Comparison of ENCODE assay signal across 2 cellular contexts in genomic region chr5:23405316-23406068, GRCh38.
TF ChIP-seq lines count a peak whose summit lies in the region.

No MANE protein-coding gene starts in this region.

TF ChIP-seq in SK-N-SH, 30 proteins besides CTCF, POLR2A, EP300 and RAD21 (continued from another document):
- TF ChIP-seq MEF2A (IDR thresholded peaks at IDR 0.05; ENCODE audit: borderline replicate concordance, low read depth) (no peak), IRF3 (IDR thresholded peaks at IDR 0.05; ENCODE audit: low read depth, low read length) (no peak), ZBTB33 (IDR thresholded peaks at IDR 0.05; ENCODE audit: borderline replicate concordance, low read depth) (no peak), EZH2phosphoT487 (IDR thresholded peaks at IDR 0.05; ENCODE audit: borderline replicate concordance, low read depth) (no peak), FOXM1 (IDR thresholded peaks at IDR 0.05; ENCODE audit: low read depth) (no peak), NFIC (IDR thresholded peaks at IDR 0.05; ENCODE audit: borderline replicate concordance) (no peak), NRF1 (IDR thresholded peaks at IDR 0.05; ENCODE audit: low read depth, low read length) (no peak), USF1 (IDR thresholded peaks at IDR 0.05; ENCODE audit: borderline replicate concordance, low read depth) (no peak), YY1 (IDR thresholded peaks at IDR 0.05; ENCODE audit: low read depth) (no peak), REST (IDR thresholded peaks at IDR 0.05; ENCODE audit: low read depth, low read length) (no peak), USF2 (IDR thresholded peaks at IDR 0.05; ENCODE audit: borderline replicate concordance, low read depth, low read length) (no peak), RXRA (IDR thresholded peaks at IDR 0.05; ENCODE audit: borderline replicate concordance, low read depth) (no peak), POLR2AphosphoS5 (IDR thresholded peaks at IDR 0.05; ENCODE audit: low read depth, low read length) (no peak)
TF ChIP-seq in SK-N-SH: peak in this region for 0.

TF ChIP-seq in SK-N-SH treated with all-trans-retinoic acid at 6 μM for 48 hours, 23 proteins besides CTCF, POLR2A, EP300 and RAD21 (continued from another document):
- TF ChIP-seq ISL1 (CRISPR knock-in tag; IDR thresholded peaks at IDR 0.05) (no peak), ZNF565 (CRISPR knock-in tag; conservative IDR thresholded peaks at IDR 0.05; ENCODE audit: low read depth) (no peak), RARB (CRISPR knock-in tag; IDR thresholded peaks at IDR 0.05) (no peak), GLIS3 (CRISPR knock-in tag; IDR thresholded peaks at IDR 0.05) (no peak), ESRRG (CRISPR knock-in tag; IDR thresholded peaks at IDR 0.05) (no peak), ZFP30 (CRISPR knock-in tag; IDR thresholded peaks at IDR 0.05) (no peak), BACH2 (CRISPR knock-in tag; IDR thresholded peaks at IDR 0.05; ENCODE audit: borderline replicate concordance) (no peak), CSDC2 (CRISPR knock-in tag; IDR thresholded peaks at IDR 0.05) (no peak)
TF ChIP-seq in SK-N-SH treated with all-trans-retinoic acid at 6 μM for 48 hours: peak in this region for 0.
